In genomic region chr13:51212808-51213728, GRCh38 we compare ENCODE assay signal across 25 cellular contexts.
"Had no signal": no experiment of that assay in that cellular context is flagged by ENCODE, and none has a peak within 500 bp of the region (broad histone marks: within the 10 kb centered on the region; RNA-seq: fewer than 3 reads in every experiment).

No MANE protein-coding gene starts in this region.

- H3K27me3 ChIP-seq: cardiac muscle cell, neural progenitor cell, right atrium auricular region, vagina had no signal

- H3K4me1 Mint-ChIP-seq: activated naive CD8-positive, alpha-beta T cell treated with anti-CD3 and anti-CD28 coated beads for 36 hours; naive B cell; stimulated activated naive B cell treated with anti-CD40 and anti-IgM and Interleukin-4, amounts not matched to agents 10 μg/mL and 1 μg/mL and 100 μg/mL, for 72 hours had no signal

- H3K9me3 ChIP-seq: left lung, right atrium auricular region, thoracic aorta, vagina had no signal

- H3K9me3 Mint-ChIP-seq: activated naive CD8-positive, alpha-beta T cell treated with anti-CD3 and anti-CD28 coated beads for 36 hours; activated T-cell treated with anti-CD3 and anti-CD28 coated beads, Interleukin-2, amount 50 U/mL, for 4 hours; dendritic cell treated with granulocyte-macrophage colony-stimulating factor and Interleukin-4, amounts not matched to agents 40 ng/mL and 50 ng/mL, for 4 days; naive B cell; stimulated activated naive B cell treated with anti-CD40 and anti-IgM and Interleukin-4, amounts not matched to agents 10 μg/mL and 1 μg/mL and 100 μg/mL, for 72 hours had no signal

- H3K36me3 Mint-ChIP-seq: activated naive CD8-positive, alpha-beta T cell treated with anti-CD3 and anti-CD28 coated beads for 36 hours; naive B cell; neural progenitor cell; stimulated activated naive B cell treated with anti-CD40 and anti-IgM and Interleukin-4, amounts not matched to agents 10 μg/mL and 1 μg/mL and 100 μg/mL, for 72 hours; type B pancreatic cell had no signal

- H3K27ac ChIP-seq: cardiac muscle cell, foreskin keratinocyte, left lung, neural progenitor cell, right atrium auricular region, thoracic aorta, vagina had no signal

- H3K36me3 ChIP-seq: cardiac muscle cell, left lung, neural progenitor cell, right atrium auricular region, thoracic aorta, vagina had no signal

- H3K9ac ChIP-seq: neural progenitor cell had no signal

- DNase-seq: activated CD4-positive, alpha-beta T cell treated with anti-CD3 and anti-CD28 coated beads, Interleukin-2, amount 50 U/mL, for 4 hours; activated CD8-positive, alpha-beta memory T cell treated with anti-CD3 and anti-CD28 coated beads for 24 hours; activated CD8-positive, alpha-beta memory T cell treated with anti-CD3 and anti-CD28 coated beads, Interleukin-2, amount 50 U/mL, for 4 hours; activated naive CD4-positive, alpha-beta T cell treated with Interleukin-2 at 50 U/mL for 16 hours; activated naive CD8-positive, alpha-beta T cell treated with anti-CD3 and anti-CD28 coated beads for 36 hours; activated T-cell treated with anti-CD3 and anti-CD28 coated beads, Interleukin-2, amount 50 U/mL, for 4 hours; amniotic stem cell; effector CD4-positive, alpha-beta T cell; foreskin keratinocyte; kidney; left lung; naive B cell; stimulated activated CD4-positive, alpha-beta T cell treated with anti-CD3 and anti-CD28 coated beads, Interleukin-15, amount 100 ng/mL, for 24 hours; stimulated activated CD4-positive, alpha-beta T cell treated with anti-CD3 and anti-CD28 coated beads, Interleukin-2, amount 100 ng/mL, for 48 hours; stimulated activated CD8-positive, alpha-beta memory T cell treated with anti-CD3 and anti-CD28 coated beads, Interleukin-4, amount 100 ng/mL, for 48 hours; stimulated activated naive B cell treated with anti-CD40 and anti-IgM and Interleukin-4, amounts not matched to agents 10 μg/mL and 1 μg/mL and 100 μg/mL, for 72 hours; T-helper 9 cell had no signal

- H3K4me3 Mint-ChIP-seq: activated naive CD8-positive, alpha-beta T cell treated with anti-CD3 and anti-CD28 coated beads for 36 hours; activated T-cell treated with anti-CD3 and anti-CD28 coated beads, Interleukin-2, amount 50 U/mL, for 4 hours; dendritic cell treated with granulocyte-macrophage colony-stimulating factor and Interleukin-4, amounts not matched to agents 40 ng/mL and 50 ng/mL, for 4 days; naive B cell; neural progenitor cell; stimulated activated naive B cell treated with anti-CD40 and anti-IgM and Interleukin-4, amounts not matched to agents 10 μg/mL and 1 μg/mL and 100 μg/mL, for 72 hours; type B pancreatic cell had no signal

- H2AFZ ChIP-seq: neural progenitor cell had no signal

- ATAC-seq: activated T-cell treated with anti-CD3 and anti-CD28 coated beads, Interleukin-2, amount 50 U/mL, for 4 hours; foreskin keratinocyte; left lung; stimulated activated naive B cell treated with anti-CD40 and anti-IgM and Interleukin-4, amounts not matched to agents 10 μg/mL and 1 μg/mL and 100 μg/mL, for 72 hours had no signal

- H3K4me3 ChIP-seq: cardiac muscle cell, left lung, lung, neural progenitor cell, right atrium auricular region, thoracic aorta, vagina had no signal

- H3K27ac Mint-ChIP-seq: activated naive CD8-positive, alpha-beta T cell treated with anti-CD3 and anti-CD28 coated beads for 36 hours; dendritic cell treated with granulocyte-macrophage colony-stimulating factor and Interleukin-4, amounts not matched to agents 40 ng/mL and 50 ng/mL, for 4 days; neural progenitor cell; stimulated activated naive B cell treated with anti-CD40 and anti-IgM and Interleukin-4, amounts not matched to agents 10 μg/mL and 1 μg/mL and 100 μg/mL, for 72 hours; type B pancreatic cell had no signal

- H3K4me2 ChIP-seq: neural progenitor cell had no signal
